In the genomic region with DNA sequence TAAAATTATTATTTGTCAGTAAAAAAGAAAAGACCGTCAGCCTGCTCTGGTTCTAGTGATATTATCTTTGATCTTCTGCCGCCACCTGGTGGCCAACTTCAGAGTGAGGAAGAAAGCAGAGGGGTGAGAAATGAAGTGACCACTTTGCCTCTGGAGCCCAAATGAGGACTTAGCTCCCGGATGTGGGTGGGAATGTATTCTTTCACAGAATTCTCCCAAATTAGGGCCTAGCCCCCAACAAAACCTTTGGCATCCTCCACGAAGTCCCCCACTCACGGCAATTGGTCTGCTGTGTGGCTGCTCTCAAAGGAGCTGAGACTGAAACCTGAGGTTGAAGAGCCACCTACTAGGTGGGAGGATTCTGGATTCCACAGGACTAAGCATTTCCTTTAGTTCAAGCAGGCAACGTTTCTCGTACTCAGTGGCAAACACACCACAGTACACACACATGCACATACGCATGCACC, we compare ENCODE assay signal across 8 cellular contexts. TPM values are rescaled to one million over a fixed set of nuclear protein-coding genes. Genes with fewer than 3 reads are reported as not detected.
DNase-seq lines count a peak whose midpoint lies in the region; ATAC-seq and TF ChIP-seq lines count a peak whose summit lies in the region.

No MANE protein-coding gene starts in this region.

- no peak overlapping the region for H4K8ac ChIP-seq in IMR-90 (ENCODE audit: low read depth in 2 of 2, low read length in 2 of 2)

- no peak overlapping the region for H4K5ac ChIP-seq in IMR-90 (ENCODE audit: low read depth, low read length)

- peaks cover under 1% of the 10 kb centered on the region for H3K79me2 ChIP-seq in PC-9 (ENCODE audit: low read depth)

- no peak overlapping the region for H3K56ac ChIP-seq in IMR-90 (ENCODE audit: extremely low read depth, insufficient read depth, low read length)

- peaks cover 5% of the 10 kb centered on the region; the same call in 1 of the 2 replicates for H3K9me1 ChIP-seq in IMR-90 (ENCODE audit: insufficient read depth, low read length)

- H2AK9ac ChIP-seq in IMR-90 (replicated peaks; ENCODE audit: low read depth, low read length, poor library complexity) = no peak overlapping the region

- no peaks in the 10 kb centered on the region for H4K20me1 ChIP-seq in IMR-90 (ENCODE audit: insufficient read depth, low read length)
- H4K20me1 ChIP-seq in PC-9 (ENCODE audit: insufficient read depth) = no peaks in the 10 kb centered on the region

- H2BK20ac ChIP-seq in IMR-90 (ENCODE audit: low read depth, low read length) = 0 out of 2 replicates have a peak overlapping the region, but pooled peaks have one; percentile 3

- H3K4me2 ChIP-seq in IMR-90 (ENCODE audit: low read depth, low read length) = peak overlapping the region; percentile 86
- H3K4me2 ChIP-seq in PC-9 = peak overlapping the region; percentile 47

- no peaks in the 10 kb centered on the region for H3K36me3 Mint-ChIP-seq in nephron progenitor cell (ENCODE audit: low read depth)

- no peak overlapping the region for H3K4me3 ChIP-seq in IMR-90 (ENCODE audit: insufficient read depth, low read depth, low read length)
- H3K4me3 ChIP-seq in PC-9 = no peak overlapping the region
- H3K4me3 ChIP-seq in esophagus squamous epithelium = peak overlapping the region in 2 of 4 donors; percentile 1 to 22

- intact Hi-C loops in IMR-90 (cut with micrococcal nuclease) = loop anchor here (2.0 to 10.0 kb wide), 6 partner anchors 116 to 914 kb away; partner anchors contain the start of genes ARMC5, PYCARD, RUSF1 and SETD1A
- intact Hi-C loops in PC-9 (cut with micrococcal nuclease; ENCODE audit: unreplicated experiment) = loop anchor here (1.0 to 10.0 kb wide), 5 partner anchors 391 to 914 kb away; partner anchors contain the start of genes ARMC5, HSD3B7 and SETD1A
- intact Hi-C loops in esophagus squamous epithelium (cut with DNase I) = no loop called here

- H2AK5ac ChIP-seq in IMR-90 (ENCODE audit: low read depth, low read length) = no peak overlapping the region

- TF ChIP-seq CTCF in IMR-90 (conservative IDR thresholded peaks at IDR 0.05; ENCODE audit: low read depth, low read length) = peak; percentile 76
- TF ChIP-seq CTCF in PC-9 (conservative IDR thresholded peaks at IDR 0.05) = peak; percentile 94
- peak; percentile 55 to 87 (median 78) for TF ChIP-seq CTCF in esophagus squamous epithelium (IDR thresholded peaks at IDR 0.05)
- TF ChIP-seq CTCF in nephron progenitor cell (IDR thresholded peaks at IDR 0.05) = peak; percentile 77

- H3K4ac ChIP-seq in IMR-90 (ENCODE audit: low read depth, low read length) = no peak overlapping the region

- H3K79me1 ChIP-seq in IMR-90 (ENCODE audit: low read depth in 1 of 2, low read length in 2 of 2) = no peaks in the 10 kb centered on the region; a peak in 1 of 4 replicates

- H3K18ac ChIP-seq in IMR-90 (ENCODE audit: low read depth, low read length) = no peak overlapping the region

- CTCF ChIA-PET in IMR-90 (lab: Yijun Ruan, JAX) (interaction anchor here (0.6 to 1.9 kb wide), 6 partner anchors 8 to 905 kb away, joined by 3 to 12 read pairs (median 4); no protein-coding TSS in a partner anchor), PC-9 (lab: Charles Lee) (interaction anchor here (0.6 to 1.9 kb wide), 2 partner anchors 10 to 751 kb away, joined by 4 to 7 read pairs; partner anchors contain the start of gene KAT8)

- in situ Hi-C loops in IMR-90 (cut with MboI; ENCODE audit: low sequenced_read_pairs) = loop anchor here (10.0 to 25.0 kb wide), 3 partner anchors 164 to 884 kb away; partner anchors contain the start of genes ARMC5, HSD3B7 and TGFB1I1

- no peak overlapping the region for H2BK15ac ChIP-seq in IMR-90 (ENCODE audit: low read depth, low read length)

- H3K27me3 ChIP-seq in IMR-90 (ENCODE audit: control insufficient read depth, insufficient read depth, low read length) (peaks cover 12% of the 10 kb centered on the region), PC-9 (ENCODE audit: insufficient read depth, low read depth) (peaks cover 12% of the 10 kb centered on the region), esophagus squamous epithelium (no peaks in the 10 kb centered on the region)

- H3K36me3 ChIP-seq in IMR-90 (ENCODE audit: control insufficient read depth, insufficient read depth, low read length) (no peaks in the 10 kb centered on the region), PC-9 (ENCODE audit: low read depth) (no peaks in the 10 kb centered on the region), esophagus squamous epithelium (no peaks in the 10 kb centered on the region)

- H3K9me2 ChIP-seq in PC-9 (ENCODE audit: insufficient read depth) = no peaks in the 10 kb centered on the region

- dilution Hi-C loops in IMR-90 (cut with HindIII; ENCODE audit: low sequenced_read_pairs, unreplicated experiment) = no loop called here

- H3K9me3 Mint-ChIP-seq in nephron progenitor cell = no peaks in the 10 kb centered on the region

- no CpG with 5 or more reads among the region's 8 CpGs for WGBS in IMR-90 (ENCODE audit: extremely low coverage in 2 of 2, insufficient read length in 1 of 2), 2 experiments
- 14 to 15% methylated on average over 8 of the region's 8 CpGs for WGBS in esophagus squamous epithelium, 2 donors

- TF ChIP-seq POLR2A in IMR-90 (IDR thresholded peaks at IDR 0.05; ENCODE audit: low read depth, low read length) = no peak
- no peak for TF ChIP-seq POLR2A in esophagus squamous epithelium (IDR thresholded peaks at IDR 0.05)

- H3K9me3 ChIP-seq in IMR-90 (ENCODE audit: control insufficient read depth, insufficient read depth, low read length) (no peaks in the 10 kb centered on the region), PC-9 (ENCODE audit: insufficient read depth, low read depth) (no peaks in the 10 kb centered on the region), esophagus squamous epithelium (no peaks in the 10 kb centered on the region)

- no peak overlapping the region for H3K9ac ChIP-seq in IMR-90 (ENCODE audit: low read depth, low read length)

- DNase-seq in AG08395 (ENCODE audit: low spot score) (peak; percentile 75), IMR-90 (peak; percentile 72), PC-9 (peak; percentile 54 to 78), esophagus squamous epithelium (lab: John Stamatoyannopoulos, UW) (peak; percentile 18), nephron progenitor cell (peak; percentile 83)
- DNase-seq in activated T-cell treated with anti-CD3 and anti-CD28 coated beads, Interleukin-2, amount 50 U/mL, for 1 hour = peak; percentile 81
- DNase-seq in stimulated activated naive CD8-positive, alpha-beta T cell treated with anti-CD3 and anti-CD28 coated beads, Interleukin-15, Interleukin-2, amounts not matched to agents 100 U/mL and 50 U/mL, for 24 hours = peak; percentile 84

- H3K4me1 Mint-ChIP-seq in nephron progenitor cell = peaks cover 13% of the 10 kb centered on the region

- H2BK5ac ChIP-seq in IMR-90 (ENCODE audit: low read depth, low read length, poor library complexity, severe bottlenecking) = no peak overlapping the region

- no peak overlapping the region for H4K91ac ChIP-seq in IMR-90 (ENCODE audit: insufficient read depth, low read depth, low read length)

- no peak overlapping the region for H3K27ac Mint-ChIP-seq in nephron progenitor cell

- H3K27me3 Mint-ChIP-seq in nephron progenitor cell (ENCODE audit: low read depth, poor library complexity) = peaks cover 41% of the 10 kb centered on the region

- H2BK120ac ChIP-seq in IMR-90 (ENCODE audit: low read depth, low read length) = no peak overlapping the region

- BruUV-seq in IMR-90 (replicated peaks; lab: Mats Ljungman, UMichigan) (no TSS peak), PC-9 (replicated peaks; lab: Mats Ljungman, UMichigan) (no TSS peak)

- ATAC-seq in GM18511 (IDR thresholded peaks at IDR 0.05; ENCODE audit: unreplicated experiment) (peak; percentile 50), IMR-90 (ENCODE audit: low read depth) (peak; percentile 79)
- peak; percentile 68 for ATAC-seq in stimulated activated naive CD8-positive, alpha-beta T cell treated with anti-CD3 and anti-CD28 coated beads, Interleukin-15, Interleukin-2, amounts not matched to agents 100 U/mL and 50 U/mL, for 24 hours

- H2AFZ ChIP-seq in IMR-90 (replicated peaks; ENCODE audit: low read length, poor library complexity) (peak overlapping the region; percentile 80), PC-9 (0 out of 2 replicates have a peak overlapping the region, but pooled peaks have one; percentile 37)

- peaks cover 6% of the 10 kb centered on the region for H3K4me1 ChIP-seq in IMR-90 (ENCODE audit: control insufficient read depth, insufficient read depth, low read length)
- no peaks in the 10 kb centered on the region for H3K4me1 ChIP-seq in PC-9 (replicated peaks; ENCODE audit: insufficient read depth)
- peaks cover 8 to 24% (median 10%) of the 10 kb centered on the region in 3 donors for H3K4me1 ChIP-seq in esophagus squamous epithelium

- H3K23ac ChIP-seq in IMR-90 (ENCODE audit: low read depth, low read length) = no peak overlapping the region

- H3F3A ChIP-seq in PC-9 (ENCODE audit: insufficient read depth, low read depth) = no peaks in the 10 kb centered on the region

- H3K27ac ChIP-seq in IMR-90 (ENCODE audit: insufficient read depth, low read length) = no peak overlapping the region
- no peak overlapping the region for H3K27ac ChIP-seq in PC-9
- H3K27ac ChIP-seq in esophagus squamous epithelium = peak overlapping the region in 2 of 4 donors; percentile 24 to 72

- no peak overlapping the region for H3K4me3 Mint-ChIP-seq in nephron progenitor cell

- 0 out of 2 replicates have a peak overlapping the region, but pooled peaks have one; percentile 18 for H3K14ac ChIP-seq in IMR-90 (replicated peaks; ENCODE audit: low read depth, low read length)

- peak; percentile 74 for TF ChIP-seq RAD21 in IMR-90 (IDR thresholded peaks at IDR 0.05; ENCODE audit: low read length)

- POLR2A ChIA-PET in IMR-90 (lab: Charles Lee; ENCODE audit: unreplicated experiment) = no interaction called here
- POLR2A ChIA-PET in PC-9 (lab: Charles Lee; ENCODE audit: unreplicated experiment) = interaction anchor here (0.6 kb wide), 1 partner anchor 723 kb away, joined by 3 read pairs; no protein-coding TSS in a partner anchor

TF ChIP-seq in IMR-90, 13 proteins besides CTCF, POLR2A, EP300 and RAD21:
- no peak for TF ChIP-seq BHLHE40 (IDR thresholded peaks at IDR 0.05; ENCODE audit: low read depth, low read length)
- TF ChIP-seq SMC3 (IDR thresholded peaks at IDR 0.05; ENCODE audit: low read depth, low read length) = peak; percentile 57

RNA-seq across cellular contexts. Expression of gene ZNF267, which starts 4.9 kb away (rescaled TPM):
- 15.6 and 22.2 TPM in 2 replicates for total RNA-seq in IMR-90 (2012; rRNA removed)
- polyA plus RNA-seq in IMR-90 (2012; rRNA removed) = 2.2 and 2.5 TPM in 2 replicates
- polyA plus RNA-seq in IMR-90 (2012; cell fraction: cytosol; rRNA removed) = 0.55 and 3.8 TPM in 2 replicates
- polyA plus RNA-seq in IMR-90 (2012; cell fraction: nucleus; rRNA removed; ENCODE audit: low replicate concordance) = 0.82 and 2.9 TPM in 2 replicates
- 12.4 and 18.4 TPM in 2 replicates for total RNA-seq in PC-9 (2021)
- 10 to 100 TPM in 3 of 4 donors, 1 to 10 TPM in 1; 9.9 to 14.7 (median 12.4) TPM for total RNA-seq in esophagus squamous epithelium

Comparison
In these comparisons a context has a peak if more than half of its experiments do, and no peak if none do; other contexts are left out.
1. DNase-seq: peak in every context shown above with its lines; median percentile 84 in stimulated activated naive CD8-positive, alpha-beta T cell treated with anti-CD3 and anti-CD28 coated beads, Interleukin-15, Interleukin-2, amounts not matched to agents 100 U/mL and 50 U/mL, for 24 hours; 83 in nephron progenitor cell; 81 in activated T-cell treated with anti-CD3 and anti-CD28 coated beads, Interleukin-2, amount 50 U/mL, for 1 hour; 75 in AG08395; 72 in IMR-90; 66 in PC-9; 18 in esophagus squamous epithelium.